In the genomic region with DNA sequence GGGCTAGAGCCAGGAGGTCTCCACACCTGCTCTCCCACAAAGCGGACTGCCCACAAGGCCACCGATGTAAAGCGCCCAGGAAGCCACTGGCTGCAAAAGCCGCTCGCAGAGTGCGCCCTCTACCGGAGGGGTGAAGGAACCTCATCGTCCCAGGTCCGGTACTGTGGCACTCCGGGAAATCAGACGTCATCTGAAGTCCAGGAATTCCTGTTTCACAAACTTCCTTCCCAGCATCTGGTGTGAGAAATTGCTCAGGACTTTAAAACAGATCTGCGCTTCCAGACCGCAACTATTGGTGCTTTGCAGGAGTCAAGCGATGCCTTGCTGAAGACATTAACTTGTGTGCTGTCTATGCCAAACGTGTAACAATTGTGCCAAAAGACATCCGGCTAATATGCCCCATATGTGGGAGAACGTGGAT, we compare ENCODE assay signal across 10 cellular contexts.
DNase-seq lines count a peak whose midpoint lies in the region; ATAC-seq, FAIRE-seq and TF ChIP-seq lines count a peak whose summit lies in the region.
"Had no signal": no experiment of that assay in that cellular context is flagged by ENCODE, and none has a peak within 500 bp of the region (broad histone marks: within the 10 kb centered on the region; RNA-seq: fewer than 3 reads in every experiment).

No MANE protein-coding gene starts in this region.

- CTCF ChIA-PET in HepG2 (lab: Yijun Ruan, JAX; ENCODE audit: low intra/inter-chr PET ratio, low total read pairs), result interaction anchor here (2.0 kb wide), 1 partner anchor 98 kb away, joined by 12 read pairs; no protein-coding TSS in a partner anchor

- H3K27ac ChIP-seq in HepG2 (ENCODE audit: extremely low read length, insufficient read depth, low read length), result no peak overlapping the region
- H3K27ac ChIP-seq: thyroid gland had no signal

- BruUV-seq in HepG2 (replicated peaks; lab: Mats Ljungman, UMichigan), result no TSS peak

- H3K9me3 ChIP-seq in HepG2 (ENCODE audit: low read length), result no peaks in the 10 kb centered on the region
- H3K9me3 ChIP-seq: thyroid gland had no signal

- H2AFZ ChIP-seq in HepG2 (ENCODE audit: low read length), result no peak overlapping the region

- no peak for TF ChIP-seq POLR2A in HepG2 (IDR thresholded peaks at IDR 0.05; ENCODE audit: insufficient read depth in 1 of 2, low read depth in 2 of 2, low read length in 2 of 2)

- H3K79me2 ChIP-seq in HepG2 (ENCODE audit: insufficient read depth, low read length), result no peaks in the 10 kb centered on the region

- no peaks in the 10 kb centered on the region for H3K36me3 ChIP-seq in HepG2 (replicated peaks in 1 of 2; ENCODE audit: control insufficient read depth in 1 of 2, insufficient read depth in 2 of 2, low read length in 2 of 2)
- H3K36me3 ChIP-seq: thyroid gland had no signal

- POLR2A ChIA-PET in HepG2 (lab: Yijun Ruan, JAX), result no interaction called here

- H3K9ac ChIP-seq in HepG2 (ENCODE audit: insufficient read depth, low read depth, low read length), result no peak overlapping the region

- FAIRE-seq in HepG2 (lab: Jason Lieb, UNC), result peak; percentile 56

- in situ Hi-C loops in HepG2 (cut with HindIII; ENCODE audit: extremely low pct_ligation_motif_present, low pct_unique_long_range_greater_than_20kb), result no loop called here

- WGBS in HepG2 (ENCODE audit: low lambda C conversion rate), result 35% methylated on average over 17 of the region's 17 CpGs

- TF ChIP-seq EP300 in HepG2 (IDR thresholded peaks at IDR 0.05; ENCODE audit: low read depth in 2 of 2, low read length in 2 of 2), result 0 out of 4 replicates have a peak, but pooled peaks of 1 of the 2 experiments have one; percentile 20
- no peak for TF ChIP-seq EP300 in HepG2 (CRISPR knock-in tag; IDR thresholded peaks at IDR 0.05; ENCODE audit: borderline replicate concordance)

- DNase-seq in AG08395 (ENCODE audit: low spot score) (peak; percentile 76), GM20000 (ENCODE audit: low spot score) (peak; percentile 38), activated T-cell treated with anti-CD3 and anti-CD28 coated beads for 48 hours (ENCODE audit: low read depth) (peak; percentile 40), HepG2 (ENCODE audit: low spot score) (peak; percentile 50), OCI-M2 (lab: John Stamatoyannopoulos, UW; ENCODE audit: unreplicated experiment) (no peak), NCI-H2227 treated with DMSO at 0.1 percent for 48 hours (lab: John Stamatoyannopoulos, UW) (no peak)
- DNase-seq: NCI-H1105, thyroid gland had no signal

- peak; percentile 80 for TF ChIP-seq RAD21 in HepG2 (CRISPR knock-in tag; IDR thresholded peaks at IDR 0.05)

- H4K20me1 ChIP-seq in HepG2 (ENCODE audit: insufficient read depth, low read length), result no peaks in the 10 kb centered on the region

- no peak overlapping the region for H3K4me3 ChIP-seq in HepG2 (replicated peaks in 1 of 3; ENCODE audit: insufficient read depth in 1 of 3, low read depth in 2 of 3, low read length in 3 of 3)
- H3K4me3 ChIP-seq: thyroid gland had no signal

- H3K4me1 ChIP-seq in HepG2 (ENCODE audit: insufficient read depth, low read length), result no peaks in the 10 kb centered on the region

- TF ChIP-seq CTCF in GM20000 (IDR thresholded peaks at IDR 0.05; ENCODE audit: extremely low read depth, missing control alignments) (peak; percentile 16), HepG2 (CRISPR knock-in tag; IDR thresholded peaks at IDR 0.05) (peak; percentile 82)

- intact Hi-C loops in HepG2 (cut with micrococcal nuclease; ENCODE audit: unreplicated experiment), result loop anchor here (1.0 kb wide), 1 partner anchor 98 kb away; no protein-coding TSS in a partner anchor

- peak; percentile 96 for ATAC-seq in HepG2
- no peak for ATAC-seq in GM19351 (IDR thresholded peaks at IDR 0.05; ENCODE audit: unreplicated experiment)
- ATAC-seq in SK-N-SH treated with all-trans-retinoic acid at 6 μM for 48 hours, result no peak

- H3K4me2 ChIP-seq in HepG2 (ENCODE audit: low read depth, low read length), result no peak overlapping the region

- peaks cover 2 to 22% of the 10 kb centered on the region in 2 experiments; a peak in 3 of 5 replicates for H3K27me3 ChIP-seq in HepG2 (ENCODE audit: control insufficient read depth in 1 of 2, insufficient read depth in 2 of 2, low read length in 2 of 2)
- H3K27me3 ChIP-seq: thyroid gland had no signal

TF ChIP-seq in HepG2, 621 proteins besides CTCF, POLR2A, EP300 and RAD21 (continues in another document):
- TF ChIP-seq KDM2A (CRISPR knock-in tag; IDR thresholded peaks at IDR 0.05; ENCODE audit: borderline replicate concordance, low read depth) (peak; percentile 52; the same call in 1 of the 2 replicates), SMARCE1 (IDR thresholded peaks at IDR 0.05; ENCODE audit: borderline replicate concordance) (no peak), ZNF143 (CRISPR knock-in tag; IDR thresholded peaks at IDR 0.05) (peak; percentile 52; the same call in 1 of the 2 replicates), ZNF574 (CRISPR knock-in tag; IDR thresholded peaks at IDR 0.05) (0 out of 2 replicates have a peak, but pooled peaks have one; percentile 28), ZNF256 (CRISPR knock-in tag; conservative IDR thresholded peaks at IDR 0.05) (no peak)
- TF ChIP-seq, protein P1, sequence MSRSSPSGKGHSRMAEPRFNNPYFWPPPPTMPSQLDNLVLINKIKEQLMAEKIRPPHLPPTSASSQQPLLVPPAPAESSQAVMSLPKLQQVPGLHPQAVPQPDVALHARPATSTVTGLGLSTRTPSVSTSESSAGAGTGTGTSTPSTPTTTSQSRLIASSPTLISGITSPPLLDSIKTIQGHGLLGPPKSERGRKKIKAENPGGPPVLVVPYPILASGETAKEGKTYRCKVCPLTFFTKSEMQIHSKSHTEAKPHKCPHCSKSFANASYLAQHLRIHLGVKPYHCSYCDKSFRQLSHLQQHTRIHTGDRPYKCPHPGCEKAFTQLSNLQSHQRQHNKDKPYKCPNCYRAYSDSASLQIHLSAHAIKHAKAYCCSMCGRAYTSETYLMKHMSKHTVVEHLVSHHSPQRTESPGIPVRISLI (CRISPR knock-in tag; IDR thresholded peaks at IDR 0.05; ENCODE audit: borderline replicate concordance), result no peak

TF ChIP-seq in SK-N-SH treated with all-trans-retinoic acid at 6 μM for 48 hours, 23 proteins besides CTCF, POLR2A, EP300 and RAD21 (continues in another document):
- TF ChIP-seq, protein P2, sequence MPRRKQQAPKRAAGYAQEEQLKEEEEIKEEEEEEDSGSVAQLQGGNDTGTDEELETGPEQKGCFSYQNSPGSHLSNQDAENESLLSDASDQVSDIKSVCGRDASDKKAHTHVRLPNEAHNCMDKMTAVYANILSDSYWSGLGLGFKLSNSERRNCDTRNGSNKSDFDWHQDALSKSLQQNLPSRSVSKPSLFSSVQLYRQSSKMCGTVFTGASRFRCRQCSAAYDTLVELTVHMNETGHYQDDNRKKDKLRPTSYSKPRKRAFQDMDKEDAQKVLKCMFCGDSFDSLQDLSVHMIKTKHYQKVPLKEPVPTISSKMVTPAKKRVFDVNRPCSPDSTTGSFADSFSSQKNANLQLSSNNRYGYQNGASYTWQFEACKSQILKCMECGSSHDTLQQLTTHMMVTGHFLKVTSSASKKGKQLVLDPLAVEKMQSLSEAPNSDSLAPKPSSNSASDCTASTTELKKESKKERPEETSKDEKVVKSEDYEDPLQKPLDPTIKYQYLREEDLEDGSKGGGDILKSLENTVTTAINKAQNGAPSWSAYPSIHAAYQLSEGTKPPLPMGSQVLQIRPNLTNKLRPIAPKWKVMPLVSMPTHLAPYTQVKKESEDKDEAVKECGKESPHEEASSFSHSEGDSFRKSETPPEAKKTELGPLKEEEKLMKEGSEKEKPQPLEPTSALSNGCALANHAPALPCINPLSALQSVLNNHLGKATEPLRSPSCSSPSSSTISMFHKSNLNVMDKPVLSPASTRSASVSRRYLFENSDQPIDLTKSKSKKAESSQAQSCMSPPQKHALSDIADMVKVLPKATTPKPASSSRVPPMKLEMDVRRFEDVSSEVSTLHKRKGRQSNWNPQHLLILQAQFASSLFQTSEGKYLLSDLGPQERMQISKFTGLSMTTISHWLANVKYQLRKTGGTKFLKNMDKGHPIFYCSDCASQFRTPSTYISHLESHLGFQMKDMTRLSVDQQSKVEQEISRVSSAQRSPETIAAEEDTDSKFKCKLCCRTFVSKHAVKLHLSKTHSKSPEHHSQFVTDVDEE (CRISPR knock-in tag; IDR thresholded peaks at IDR 0.05), result no peak
- TF ChIP-seq, protein P3, sequence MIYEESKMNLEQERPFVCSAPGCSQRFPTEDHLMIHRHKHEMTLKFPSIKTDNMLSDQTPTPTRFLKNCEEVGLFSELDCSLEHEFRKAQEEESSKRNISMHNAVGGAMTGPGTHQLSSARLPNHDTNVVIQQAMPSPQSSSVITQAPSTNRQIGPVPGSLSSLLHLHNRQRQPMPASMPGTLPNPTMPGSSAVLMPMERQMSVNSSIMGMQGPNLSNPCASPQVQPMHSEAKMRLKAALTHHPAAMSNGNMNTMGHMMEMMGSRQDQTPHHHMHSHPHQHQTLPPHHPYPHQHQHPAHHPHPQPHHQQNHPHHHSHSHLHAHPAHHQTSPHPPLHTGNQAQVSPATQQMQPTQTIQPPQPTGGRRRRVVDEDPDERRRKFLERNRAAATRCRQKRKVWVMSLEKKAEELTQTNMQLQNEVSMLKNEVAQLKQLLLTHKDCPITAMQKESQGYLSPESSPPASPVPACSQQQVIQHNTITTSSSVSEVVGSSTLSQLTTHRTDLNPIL (CRISPR knock-in tag; IDR thresholded peaks at IDR 0.05; ENCODE audit: low read depth), result no peak
- TF ChIP-seq ZNF8 (CRISPR knock-in tag; IDR thresholded peaks at IDR 0.05) (no peak), ARNTL (CRISPR knock-in tag; IDR thresholded peaks at IDR 0.05; ENCODE audit: borderline replicate concordance, low read depth) (no peak), TOX (CRISPR knock-in tag; IDR thresholded peaks at IDR 0.05; ENCODE audit: borderline replicate concordance) (no peak), CSDC2 (CRISPR knock-in tag; IDR thresholded peaks at IDR 0.05) (no peak), ISL1 (CRISPR knock-in tag; IDR thresholded peaks at IDR 0.05) (no peak), BACH2 (CRISPR knock-in tag; IDR thresholded peaks at IDR 0.05; ENCODE audit: borderline replicate concordance) (no peak), ESRRG (CRISPR knock-in tag; IDR thresholded peaks at IDR 0.05) (no peak)
- TF ChIP-seq, protein P4, sequence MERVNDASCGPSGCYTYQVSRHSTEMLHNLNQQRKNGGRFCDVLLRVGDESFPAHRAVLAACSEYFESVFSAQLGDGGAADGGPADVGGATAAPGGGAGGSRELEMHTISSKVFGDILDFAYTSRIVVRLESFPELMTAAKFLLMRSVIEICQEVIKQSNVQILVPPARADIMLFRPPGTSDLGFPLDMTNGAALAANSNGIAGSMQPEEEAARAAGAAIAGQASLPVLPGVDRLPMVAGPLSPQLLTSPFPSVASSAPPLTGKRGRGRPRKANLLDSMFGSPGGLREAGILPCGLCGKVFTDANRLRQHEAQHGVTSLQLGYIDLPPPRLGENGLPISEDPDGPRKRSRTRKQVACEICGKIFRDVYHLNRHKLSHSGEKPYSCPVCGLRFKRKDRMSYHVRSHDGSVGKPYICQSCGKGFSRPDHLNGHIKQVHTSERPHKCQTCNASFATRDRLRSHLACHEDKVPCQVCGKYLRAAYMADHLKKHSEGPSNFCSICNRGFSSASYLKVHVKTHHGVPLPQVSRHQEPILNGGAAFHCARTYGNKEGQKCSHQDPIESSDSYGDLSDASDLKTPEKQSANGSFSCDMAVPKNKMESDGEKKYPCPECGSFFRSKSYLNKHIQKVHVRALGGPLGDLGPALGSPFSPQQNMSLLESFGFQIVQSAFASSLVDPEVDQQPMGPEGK (CRISPR knock-in tag; IDR thresholded peaks at IDR 0.05; ENCODE audit: borderline replicate concordance), result no peak

Comparison
In these comparisons a context has a peak if more than half of its experiments do, and no peak if none do; other contexts are left out.
1. DNase-seq: peak in AG08395 (single experiment), GM20000 (single experiment), activated T-cell treated with anti-CD3 and anti-CD28 coated beads for 48 hours (single experiment) and HepG2 (single experiment); none in OCI-M2 (single experiment) and NCI-H2227 treated with DMSO at 0.1 percent for 48 hours (single experiment).